1 cellular context compared by ENCODE assay signal in genomic region chr3:64578797-64579196, GRCh38.
TF ChIP-seq lines count a peak whose summit lies in the region.

No MANE protein-coding gene starts in this region.

TF ChIP-seq in GM23338, 12 proteins besides CTCF, POLR2A, EP300 and RAD21 (continued from another document):
- TF ChIP-seq, protein P1, sequence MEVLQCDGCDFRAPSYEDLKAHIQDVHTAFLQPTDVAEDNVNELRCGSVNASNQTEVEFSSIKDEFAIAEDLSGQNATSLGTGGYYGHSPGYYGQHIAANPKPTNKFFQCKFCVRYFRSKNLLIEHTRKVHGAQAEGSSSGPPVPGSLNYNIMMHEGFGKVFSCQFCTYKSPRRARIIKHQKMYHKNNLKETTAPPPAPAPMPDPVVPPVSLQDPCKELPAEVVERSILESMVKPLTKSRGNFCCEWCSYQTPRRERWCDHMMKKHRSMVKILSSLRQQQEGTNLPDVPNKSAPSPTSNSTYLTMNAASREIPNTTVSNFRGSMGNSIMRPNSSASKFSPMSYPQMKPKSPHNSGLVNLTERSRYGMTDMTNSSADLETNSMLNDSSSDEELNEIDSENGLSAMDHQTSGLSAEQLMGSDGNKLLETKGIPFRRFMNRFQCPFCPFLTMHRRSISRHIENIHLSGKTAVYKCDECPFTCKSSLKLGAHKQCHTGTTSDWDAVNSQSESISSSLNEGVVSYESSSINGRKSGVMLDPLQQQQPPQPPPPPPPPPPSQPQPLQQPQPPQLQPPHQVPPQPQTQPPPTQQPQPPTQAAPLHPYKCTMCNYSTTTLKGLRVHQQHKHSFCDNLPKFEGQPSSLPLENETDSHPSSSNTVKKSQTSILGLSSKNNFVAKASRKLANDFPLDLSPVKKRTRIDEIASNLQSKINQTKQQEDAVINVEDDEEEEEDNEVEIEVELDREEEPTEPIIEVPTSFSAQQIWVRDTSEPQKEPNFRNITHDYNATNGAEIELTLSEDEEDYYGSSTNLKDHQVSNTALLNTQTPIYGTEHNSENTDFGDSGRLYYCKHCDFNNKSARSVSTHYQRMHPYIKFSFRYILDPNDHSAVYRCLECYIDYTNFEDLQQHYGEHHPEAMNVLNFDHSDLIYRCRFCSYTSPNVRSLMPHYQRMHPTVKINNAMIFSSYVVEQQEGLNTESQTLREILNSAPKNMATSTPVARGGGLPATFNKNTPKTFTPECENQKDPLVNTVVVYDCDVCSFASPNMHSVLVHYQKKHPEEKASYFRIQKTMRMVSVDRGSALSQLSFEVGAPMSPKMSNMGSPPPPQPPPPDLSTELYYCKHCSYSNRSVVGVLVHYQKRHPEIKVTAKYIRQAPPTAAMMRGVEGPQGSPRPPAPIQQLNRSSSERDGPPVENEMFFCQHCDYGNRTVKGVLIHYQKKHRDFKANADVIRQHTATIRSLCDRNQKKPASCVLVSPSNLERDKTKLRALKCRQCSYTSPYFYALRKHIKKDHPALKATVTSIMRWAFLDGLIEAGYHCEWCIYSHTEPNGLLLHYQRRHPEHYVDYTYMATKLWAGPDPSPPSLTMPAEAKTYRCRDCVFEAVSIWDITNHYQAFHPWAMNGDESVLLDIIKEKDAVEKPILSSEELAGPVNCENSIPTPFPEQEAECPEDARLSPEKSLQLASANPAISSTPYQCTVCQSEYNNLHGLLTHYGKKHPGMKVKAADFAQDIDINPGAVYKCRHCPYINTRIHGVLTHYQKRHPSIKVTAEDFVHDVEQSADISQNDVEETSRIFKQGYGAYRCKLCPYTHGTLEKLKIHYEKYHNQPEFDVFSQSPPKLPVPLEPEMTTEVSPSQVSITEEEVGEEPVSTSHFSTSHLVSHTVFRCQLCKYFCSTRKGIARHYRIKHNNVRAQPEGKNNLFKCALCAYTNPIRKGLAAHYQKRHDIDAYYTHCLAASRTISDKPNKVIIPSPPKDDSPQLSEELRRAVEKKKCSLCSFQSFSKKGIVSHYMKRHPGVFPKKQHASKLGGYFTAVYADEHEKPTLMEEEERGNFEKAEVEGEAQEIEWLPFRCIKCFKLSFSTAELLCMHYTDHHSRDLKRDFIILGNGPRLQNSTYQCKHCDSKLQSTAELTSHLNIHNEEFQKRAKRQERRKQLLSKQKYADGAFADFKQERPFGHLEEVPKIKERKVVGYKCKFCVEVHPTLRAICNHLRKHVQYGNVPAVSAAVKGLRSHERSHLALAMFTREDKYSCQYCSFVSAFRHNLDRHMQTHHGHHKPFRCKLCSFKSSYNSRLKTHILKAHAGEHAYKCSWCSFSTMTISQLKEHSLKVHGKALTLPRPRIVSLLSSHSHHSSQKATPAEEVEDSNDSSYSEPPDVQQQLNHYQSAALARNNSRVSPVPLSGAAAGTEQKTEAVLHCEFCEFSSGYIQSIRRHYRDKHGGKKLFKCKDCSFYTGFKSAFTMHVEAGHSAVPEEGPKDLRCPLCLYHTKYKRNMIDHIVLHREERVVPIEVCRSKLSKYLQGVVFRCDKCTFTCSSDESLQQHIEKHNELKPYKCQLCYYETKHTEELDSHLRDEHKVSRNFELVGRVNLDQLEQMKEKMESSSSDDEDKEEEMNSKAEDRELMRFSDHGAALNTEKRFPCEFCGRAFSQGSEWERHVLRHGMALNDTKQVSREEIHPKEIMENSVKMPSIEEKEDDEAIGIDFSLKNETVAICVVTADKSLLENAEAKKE (CRISPR knock-in tag; IDR thresholded peaks at IDR 0.05) = no peak
- TF ChIP-seq POLR2AphosphoS5 (IDR thresholded peaks at IDR 0.05; ENCODE audit: low read depth) = no peak
- TF ChIP-seq, protein P2, sequence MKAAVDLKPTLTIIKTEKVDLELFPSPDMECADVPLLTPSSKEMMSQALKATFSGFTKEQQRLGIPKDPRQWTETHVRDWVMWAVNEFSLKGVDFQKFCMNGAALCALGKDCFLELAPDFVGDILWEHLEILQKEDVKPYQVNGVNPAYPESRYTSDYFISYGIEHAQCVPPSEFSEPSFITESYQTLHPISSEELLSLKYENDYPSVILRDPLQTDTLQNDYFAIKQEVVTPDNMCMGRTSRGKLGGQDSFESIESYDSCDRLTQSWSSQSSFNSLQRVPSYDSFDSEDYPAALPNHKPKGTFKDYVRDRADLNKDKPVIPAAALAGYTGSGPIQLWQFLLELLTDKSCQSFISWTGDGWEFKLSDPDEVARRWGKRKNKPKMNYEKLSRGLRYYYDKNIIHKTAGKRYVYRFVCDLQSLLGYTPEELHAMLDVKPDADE (IDR thresholded peaks at IDR 0.05) = no peak
